In genomic region chr1:235835226-235835625, GRCh38 we compare ENCODE assay signal across 2 cellular contexts.
TF ChIP-seq lines count a peak whose summit lies in the region.

No MANE protein-coding gene starts in this region.

TF ChIP-seq in liver, 16 proteins besides CTCF, POLR2A, EP300 and RAD21:
- TF ChIP-seq ZBTB33 (IDR thresholded peaks at IDR 0.05) = no peak
- no peak for TF ChIP-seq YY1 (IDR thresholded peaks at IDR 0.05)
- no peak for TF ChIP-seq GABPA (IDR thresholded peaks at IDR 0.05 in 1 of 2, conservative IDR thresholded peaks at IDR 0.05 in 1 of 2)
- no peak for TF ChIP-seq SP1 (IDR thresholded peaks at IDR 0.05)
- TF ChIP-seq FOXA1 (IDR thresholded peaks at IDR 0.05) = no peak
- no peak for TF ChIP-seq REST (IDR thresholded peaks at IDR 0.05)
- no peak for TF ChIP-seq HNF4G (IDR thresholded peaks at IDR 0.05)
- TF ChIP-seq HNF4A (conservative IDR thresholded peaks at IDR 0.05) = no peak
- no peak for TF ChIP-seq NR2F2 (IDR thresholded peaks at IDR 0.05)
TF ChIP-seq in liver: peak in this region for 0.

TF ChIP-seq in HepG2, 621 proteins besides CTCF, POLR2A, EP300 and RAD21:
- TF ChIP-seq TERF1 (CRISPR knock-in tag; IDR thresholded peaks at IDR 0.05) = no peak
- no peak for TF ChIP-seq RERE (CRISPR knock-in tag; IDR thresholded peaks at IDR 0.05; ENCODE audit: low read depth)
- TF ChIP-seq MED8 (CRISPR knock-in tag; IDR thresholded peaks at IDR 0.05; ENCODE audit: insufficient replicate concordance) = no peak
- no peak for TF ChIP-seq HNRNPK (IDR thresholded peaks at IDR 0.05; ENCODE audit: low read depth, low read length, poor library complexity, severe bottlenecking)
- no peak for TF ChIP-seq ZNF878 (CRISPR knock-in tag; IDR thresholded peaks at IDR 0.05)
- TF ChIP-seq, protein P1, sequence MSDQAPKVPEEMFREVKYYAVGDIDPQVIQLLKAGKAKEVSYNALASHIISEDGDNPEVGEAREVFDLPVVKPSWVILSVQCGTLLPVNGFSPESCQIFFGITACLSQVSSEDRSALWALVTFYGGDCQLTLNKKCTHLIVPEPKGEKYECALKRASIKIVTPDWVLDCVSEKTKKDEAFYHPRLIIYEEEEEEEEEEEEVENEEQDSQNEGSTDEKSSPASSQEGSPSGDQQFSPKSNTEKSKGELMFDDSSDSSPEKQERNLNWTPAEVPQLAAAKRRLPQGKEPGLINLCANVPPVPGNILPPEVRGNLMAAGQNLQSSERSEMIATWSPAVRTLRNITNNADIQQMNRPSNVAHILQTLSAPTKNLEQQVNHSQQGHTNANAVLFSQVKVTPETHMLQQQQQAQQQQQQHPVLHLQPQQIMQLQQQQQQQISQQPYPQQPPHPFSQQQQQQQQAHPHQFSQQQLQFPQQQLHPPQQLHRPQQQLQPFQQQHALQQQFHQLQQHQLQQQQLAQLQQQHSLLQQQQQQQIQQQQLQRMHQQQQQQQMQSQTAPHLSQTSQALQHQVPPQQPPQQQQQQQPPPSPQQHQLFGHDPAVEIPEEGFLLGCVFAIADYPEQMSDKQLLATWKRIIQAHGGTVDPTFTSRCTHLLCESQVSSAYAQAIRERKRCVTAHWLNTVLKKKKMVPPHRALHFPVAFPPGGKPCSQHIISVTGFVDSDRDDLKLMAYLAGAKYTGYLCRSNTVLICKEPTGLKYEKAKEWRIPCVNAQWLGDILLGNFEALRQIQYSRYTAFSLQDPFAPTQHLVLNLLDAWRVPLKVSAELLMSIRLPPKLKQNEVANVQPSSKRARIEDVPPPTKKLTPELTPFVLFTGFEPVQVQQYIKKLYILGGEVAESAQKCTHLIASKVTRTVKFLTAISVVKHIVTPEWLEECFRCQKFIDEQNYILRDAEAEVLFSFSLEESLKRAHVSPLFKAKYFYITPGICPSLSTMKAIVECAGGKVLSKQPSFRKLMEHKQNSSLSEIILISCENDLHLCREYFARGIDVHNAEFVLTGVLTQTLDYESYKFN (CRISPR knock-in tag; conservative IDR thresholded peaks at IDR 0.05) = no peak
- TF ChIP-seq, protein P2, sequence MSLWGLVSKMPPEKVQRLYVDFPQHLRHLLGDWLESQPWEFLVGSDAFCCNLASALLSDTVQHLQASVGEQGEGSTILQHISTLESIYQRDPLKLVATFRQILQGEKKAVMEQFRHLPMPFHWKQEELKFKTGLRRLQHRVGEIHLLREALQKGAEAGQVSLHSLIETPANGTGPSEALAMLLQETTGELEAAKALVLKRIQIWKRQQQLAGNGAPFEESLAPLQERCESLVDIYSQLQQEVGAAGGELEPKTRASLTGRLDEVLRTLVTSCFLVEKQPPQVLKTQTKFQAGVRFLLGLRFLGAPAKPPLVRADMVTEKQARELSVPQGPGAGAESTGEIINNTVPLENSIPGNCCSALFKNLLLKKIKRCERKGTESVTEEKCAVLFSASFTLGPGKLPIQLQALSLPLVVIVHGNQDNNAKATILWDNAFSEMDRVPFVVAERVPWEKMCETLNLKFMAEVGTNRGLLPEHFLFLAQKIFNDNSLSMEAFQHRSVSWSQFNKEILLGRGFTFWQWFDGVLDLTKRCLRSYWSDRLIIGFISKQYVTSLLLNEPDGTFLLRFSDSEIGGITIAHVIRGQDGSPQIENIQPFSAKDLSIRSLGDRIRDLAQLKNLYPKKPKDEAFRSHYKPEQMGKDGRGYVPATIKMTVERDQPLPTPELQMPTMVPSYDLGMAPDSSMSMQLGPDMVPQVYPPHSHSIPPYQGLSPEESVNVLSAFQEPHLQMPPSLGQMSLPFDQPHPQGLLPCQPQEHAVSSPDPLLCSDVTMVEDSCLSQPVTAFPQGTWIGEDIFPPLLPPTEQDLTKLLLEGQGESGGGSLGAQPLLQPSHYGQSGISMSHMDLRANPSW (CRISPR knock-in tag; IDR thresholded peaks at IDR 0.05; ENCODE audit: borderline replicate concordance) = no peak
- TF ChIP-seq ZNF674 (CRISPR knock-in tag; IDR thresholded peaks at IDR 0.05; ENCODE audit: low read depth) = no peak
- no peak for TF ChIP-seq TIGD3 (CRISPR knock-in tag; IDR thresholded peaks at IDR 0.05; ENCODE audit: borderline replicate concordance)
- TF ChIP-seq ZNF333 (CRISPR knock-in tag; IDR thresholded peaks at IDR 0.05; ENCODE audit: borderline replicate concordance) = no peak
- no peak for TF ChIP-seq BATF2 (CRISPR knock-in tag; IDR thresholded peaks at IDR 0.05)
- TF ChIP-seq ZMYM4 (CRISPR knock-in tag; IDR thresholded peaks at IDR 0.05) = no peak
- TF ChIP-seq NR2F6 (IDR thresholded peaks at IDR 0.05) = no peak
- TF ChIP-seq NR2F6 (CRISPR knock-in tag; IDR thresholded peaks at IDR 0.05) = no peak
- TF ChIP-seq ZNF773 (CRISPR knock-in tag; IDR thresholded peaks at IDR 0.05; ENCODE audit: borderline replicate concordance) = no peak
- no peak for TF ChIP-seq HMG20B (CRISPR knock-in tag; conservative IDR thresholded peaks at IDR 0.05)
- TF ChIP-seq LCORL (IDR thresholded peaks at IDR 0.05) = no peak
- no peak for TF ChIP-seq LCORL (CRISPR knock-in tag; IDR thresholded peaks at IDR 0.05)
- TF ChIP-seq, protein P3, sequence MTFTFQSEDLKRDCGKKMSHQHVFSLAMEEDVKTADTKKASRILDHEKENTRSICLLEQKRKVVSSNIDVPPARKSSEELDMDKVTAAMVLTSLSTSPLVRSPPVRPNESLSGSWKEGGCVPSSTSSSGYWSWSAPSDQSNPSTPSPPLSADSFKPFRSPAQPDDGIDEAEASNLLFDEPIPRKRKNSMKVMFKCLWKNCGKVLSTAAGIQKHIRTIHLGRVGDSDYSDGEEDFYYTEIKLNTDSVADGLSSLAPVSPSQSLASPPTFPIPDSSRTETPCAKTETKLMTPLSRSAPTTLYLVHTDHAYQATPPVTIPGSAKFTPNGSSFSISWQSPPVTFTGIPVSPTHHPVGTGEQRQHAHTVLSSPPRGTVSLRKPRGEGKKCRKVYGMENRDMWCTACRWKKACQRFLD (CRISPR knock-in tag; IDR thresholded peaks at IDR 0.05; ENCODE audit: borderline replicate concordance) = no peak
- TF ChIP-seq ZNF20 (CRISPR knock-in tag; IDR thresholded peaks at IDR 0.05) = no peak
